12 cellular contexts compared by ENCODE assay signal in genomic region chr7:11235491-11235890, GRCh38.
A peak's percentile ranks its signal among the peaks of the same experiment; 100 is the strongest.
DNase-seq lines count a peak whose midpoint lies in the region; TF ChIP-seq lines count a peak whose summit lies in the region.
"Had no signal": no experiment of that assay in that cellular context is flagged by ENCODE, and none has a peak within 500 bp of the region (broad histone marks: within the 10 kb centered on the region; RNA-seq: fewer than 3 reads in every experiment).

No MANE protein-coding gene starts in this region.

- peak; percentile 29 to 78 for DNase-seq in NCI-H524 (lab: John Stamatoyannopoulos, UW)
- DNase-seq in NCI-H524 treated with DMSO at 0.1 percent for 48 hours (lab: John Stamatoyannopoulos, UW) = no peak
- DNase-seq in NCI-H82 treated with DMSO at 0.1 percent for 48 hours (lab: John Stamatoyannopoulos, UW; ENCODE audit: unreplicated experiment) = peak; percentile 91
- peak; percentile 87 for DNase-seq in mesendoderm
- no peak for DNase-seq in HEK293T (ENCODE audit: extremely low spot score)
- DNase-seq in esophagus squamous epithelium (lab: John Stamatoyannopoulos, UW) = no peak
- no peak for DNase-seq in A172 (ENCODE audit: low spot score)
- DNase-seq: C1 segment of cervical spinal cord; Calu3; CD4-positive, alpha-beta T cell; DMS79 had no signal

- H3K36me3 ChIP-seq in mesendoderm (ENCODE audit: control insufficient read depth, insufficient read depth, low read length) (no peaks in the 10 kb centered on the region), esophagus squamous epithelium (no peaks in the 10 kb centered on the region)

- H4K8ac ChIP-seq in mesendoderm (ENCODE audit: low read depth, low read length) = no peak overlapping the region

- H3K79me1 ChIP-seq in mesendoderm (ENCODE audit: low read length) = no peaks in the 10 kb centered on the region

- H3K27me3 ChIP-seq in mesendoderm (ENCODE audit: insufficient read depth, low read length, poor library complexity) = no peaks in the 10 kb centered on the region
- H3K27me3 ChIP-seq in esophagus squamous epithelium = no peaks in the 10 kb centered on the region

- H3K27ac ChIP-seq in mesendoderm (ENCODE audit: low read depth, low read length) = no peak overlapping the region
- no peak overlapping the region for H3K27ac ChIP-seq in esophagus squamous epithelium

- no peak overlapping the region for H3K23ac ChIP-seq in mesendoderm (ENCODE audit: low read length)

- TF ChIP-seq POLR2A in esophagus squamous epithelium (IDR thresholded peaks at IDR 0.05) = no peak

- H3K4me3 ChIP-seq in mesendoderm (ENCODE audit: low read length) = no peak overlapping the region
- no peak overlapping the region for H3K4me3 ChIP-seq in esophagus squamous epithelium
- H3K4me3 ChIP-seq: GM12878 had no signal

- no peak for TF ChIP-seq CTCF in esophagus squamous epithelium (IDR thresholded peaks at IDR 0.05)

- POLR2A ChIA-PET in HEK293T (lab: Yijun Ruan, JAX) = no interaction called here

- H4K5ac ChIP-seq in mesendoderm (ENCODE audit: low read length) = no peak overlapping the region

- intact Hi-C loops in esophagus squamous epithelium (cut with DNase I) = no loop called here

- H2BK120ac ChIP-seq in mesendoderm (ENCODE audit: low read depth, low read length) = no peak overlapping the region

- H3K56ac ChIP-seq in mesendoderm (ENCODE audit: low read length) = peak overlapping the region; percentile 8

- H2BK15ac ChIP-seq in mesendoderm (replicated peaks; ENCODE audit: low read depth) = no peak overlapping the region

- H3K9ac ChIP-seq in mesendoderm (ENCODE audit: low read length) = no peak overlapping the region

- no peaks in the 10 kb centered on the region for H3K79me2 ChIP-seq in mesendoderm (ENCODE audit: control insufficient read depth, insufficient read depth, low read length)

- H3K4ac ChIP-seq in mesendoderm (ENCODE audit: low read depth, low read length) = no peak overlapping the region

- CTCF ChIA-PET in HEK293T (lab: Yijun Ruan, JAX) = no interaction called here

- no peak overlapping the region for H2BK5ac ChIP-seq in mesendoderm (ENCODE audit: low read length)

- H3K4me2 ChIP-seq in mesendoderm (ENCODE audit: low read length) = no peak overlapping the region

- H3K9me3 ChIP-seq in esophagus squamous epithelium = no peaks in the 10 kb centered on the region

- H3K18ac ChIP-seq in mesendoderm (ENCODE audit: low read length) = no peak overlapping the region

- H2AK5ac ChIP-seq in mesendoderm (ENCODE audit: low read length) = no peak overlapping the region

- H3K4me1 ChIP-seq in mesendoderm (ENCODE audit: control insufficient read depth, low read depth, low read length) (peaks cover 12% of the 10 kb centered on the region), esophagus squamous epithelium (peaks cover 0 to 28% (median 4%) of the 10 kb centered on the region in 3 donors)

- WGBS in mesendoderm (ENCODE audit: extremely low coverage, insufficient coverage, low lambda C conversion rate) = no CpG with 5 or more reads among the region's 8 CpGs
- WGBS in esophagus squamous epithelium, 2 donors = 74 to 79% methylated on average over 8 of the region's 8 CpGs

TF ChIP-seq in HEK293T, 16 proteins besides CTCF, POLR2A, EP300 and RAD21:
- TF ChIP-seq PKNOX1 (IDR thresholded peaks at IDR 0.05) (no peak), SP1 (IDR thresholded peaks at IDR 0.05) (no peak), ELF4 (IDR thresholded peaks at IDR 0.05) (no peak), NFRKB (IDR thresholded peaks at IDR 0.05) (no peak), L3MBTL2 (conservative IDR thresholded peaks at IDR 0.05) (no peak)

Comparison
In these comparisons a context has a peak if more than half of its experiments do, and no peak if none do; other contexts are left out.
1. DNase-seq: peak in NCI-H524 (2 of 2), NCI-H82 treated with DMSO at 0.1 percent for 48 hours (single experiment) and mesendoderm (single experiment); none in NCI-H524 treated with DMSO at 0.1 percent for 48 hours (single experiment), HEK293T (single experiment), esophagus squamous epithelium (single experiment) and A172 (single experiment).